8 cellular contexts compared by ENCODE assay signal in genomic region chr19:3505598-3506383, GRCh38. TPM values are rescaled to one million over a fixed set of nuclear protein-coding genes. Genes with fewer than 3 reads are reported as not detected.
DNase-seq lines count a peak whose midpoint lies in the region; ATAC-seq and TF ChIP-seq lines count a peak whose summit lies in the region.

TSS of gene FZR1 (plus strand) at chr19:3506311. CDS start at chr19:3522990, 16,679 bp downstream.

- H3K4me3 Mint-ChIP-seq in IgD-negative memory B cell, result peak within 1 kb of the TSS; percentile 87 to 96 (median 94)

- peak within 1 kb of the TSS; percentile 88 to 89 for H3K9ac ChIP-seq in mucosa of rectum (ENCODE audit: low read depth in 1 of 2, low read length in 2 of 2)

- no peaks in the 10 kb centered on the region for H3K9me3 ChIP-seq in mucosa of rectum (ENCODE audit: control insufficient read depth in 2 of 2, low read length in 2 of 2)

- DNase-seq in DMS 273 treated with DMSO at 0.1 percent for 48 hours (lab: John Stamatoyannopoulos, UW) (peak; percentile 91), OCI-M2 (lab: John Stamatoyannopoulos, UW; ENCODE audit: unreplicated experiment) (peak; percentile 62), activated T-cell treated with anti-CD3 and anti-CD28 coated beads for 48 hours (ENCODE audit: low read depth) (peak; percentile 100), epithelial cell of proximal tubule (ENCODE audit: low read depth) (peak; percentile 67)
- peak; percentile 99 for DNase-seq in stimulated activated CD8-positive, alpha-beta memory T cell treated with anti-CD3 and anti-CD28 coated beads, Interleukin-4, amount 100 ng/mL, for 48 hours

- TF ChIP-seq CTCF in epithelial cell of proximal tubule (conservative IDR thresholded peaks at IDR 0.05; ENCODE audit: low read depth, low read length), result no peak

- peak within 1 kb of the TSS; percentile 86 to 99 (median 97) for H3K27ac Mint-ChIP-seq in IgD-negative memory B cell

- H3K9me3 Mint-ChIP-seq in IgD-negative memory B cell, result no peaks in the 10 kb centered on the region

- H3K4me3 ChIP-seq in epithelial cell of proximal tubule (ENCODE audit: low read depth, low read length) (peak within 1 kb of the TSS; percentile 96), mucosa of rectum (ENCODE audit: low read length in 2 of 2) (peak within 1 kb of the TSS; percentile 88 to 96)

- ATAC-seq in GM21529 (IDR thresholded peaks at IDR 0.05; ENCODE audit: unreplicated experiment), result peak; percentile 81

- H3K27me3 ChIP-seq in mucosa of rectum (ENCODE audit: control insufficient read depth in 2 of 2, insufficient read depth in 2 of 2, low read length in 2 of 2), result no peaks in the 10 kb centered on the region

- no peaks in the 10 kb centered on the region for H3K27me3 Mint-ChIP-seq in IgD-negative memory B cell

- peaks cover 1% of the 10 kb centered on the region for H3K36me3 Mint-ChIP-seq in IgD-negative memory B cell

- H3K27ac ChIP-seq in mucosa of rectum (ENCODE audit: low read depth in 2 of 2, low read length in 2 of 2), result peak within 1 kb of the TSS; percentile 87 to 92

- H3K4me1 Mint-ChIP-seq in IgD-negative memory B cell, result peaks cover 15 to 27% (median 18%) of the 10 kb centered on the region in 3 donors

- peaks cover 0 to 7% of the 10 kb centered on the region in 2 donors for H3K36me3 ChIP-seq in mucosa of rectum (ENCODE audit: control insufficient read depth in 2 of 2, insufficient read depth in 2 of 2, low read length in 2 of 2)

- peaks cover 7 to 14% of the 10 kb centered on the region in 2 donors for H3K4me1 ChIP-seq in mucosa of rectum (ENCODE audit: control insufficient read depth in 2 of 2, insufficient read depth in 2 of 2, low read length in 2 of 2)

RNA-seq across cellular contexts. Expression of gene FZR1, which starts in this region (rescaled TPM):
- polyA plus RNA-seq in IgD-negative memory B cell, result 19.2 TPM
- 53.9 and 70.2 TPM in 2 replicates for total RNA-seq in epithelial cell of proximal tubule

Comparison
In these comparisons a context has a peak if more than half of its experiments do, and no peak if none do; other contexts are left out.
1. Peak in every context shown above with its lines: DNase-seq, ATAC-seq, H3K4me3 ChIP-seq and H3K27ac ChIP-seq.